8 cellular contexts compared by ENCODE assay signal in genomic region chr12:111840831-111841230, GRCh38. TPM values are rescaled to one million over a fixed set of nuclear protein-coding genes. Genes with fewer than 3 reads are reported as not detected.
DNase-seq lines count a peak whose midpoint lies in the region; ATAC-seq and TF ChIP-seq lines count a peak whose summit lies in the region.

No MANE protein-coding gene starts in this region.

- H3K27me3 ChIP-seq in GM23338 (ENCODE audit: insufficient read depth) (no peaks in the 10 kb centered on the region), SJCRH30 (no peaks in the 10 kb centered on the region), gastrocnemius medialis (no peaks in the 10 kb centered on the region)

- H3K9me2 ChIP-seq in GM23338 (ENCODE audit: insufficient read depth): no peaks in the 10 kb centered on the region

- H3K36me3 ChIP-seq in GM23338 (ENCODE audit: insufficient read depth) (peaks cover 10% of the 10 kb centered on the region), SJCRH30 (peaks cover 6% of the 10 kb centered on the region; the same call in 1 of the 2 replicates), gastrocnemius medialis (peaks cover 0 to 11% of the 10 kb centered on the region in 2 donors)

- H3K9me3 ChIP-seq in SJCRH30 (replicated peaks) (no peaks in the 10 kb centered on the region), gastrocnemius medialis (no peaks in the 10 kb centered on the region)

- no peak overlapping the region for H2AFZ ChIP-seq in GM23338

- H3K4me1 ChIP-seq in GM23338 (ENCODE audit: insufficient read depth) (peaks cover 20% of the 10 kb centered on the region), SJCRH30 (peaks cover 2% of the 10 kb centered on the region), gastrocnemius medialis (peaks cover 31 to 41% of the 10 kb centered on the region in 2 donors)

- H3K27me3 Mint-ChIP-seq in GM23338 (ENCODE audit: insufficient read depth, low read depth, poor library complexity): peaks cover 22% of the 10 kb centered on the region

- intact Hi-C loops in gastrocnemius medialis (cut with DNase I; ENCODE audit: low total_unique reads): loop anchor here (5.0 kb wide), 1 partner anchor 171 kb away; the partner anchor contains the start of genes ERP29 and TMEM116

- in situ Hi-C loops in gastrocnemius medialis (cut with MboI; ENCODE audit: low sequenced_read_pairs in 4 of 4): no loop called here

- peak overlapping the region; percentile 95 for H3K27ac ChIP-seq in GM23338 (ENCODE audit: low read depth)
- peak overlapping the region; percentile 80; the same call in 1 of the 2 replicates for H3K27ac ChIP-seq in SJCRH30
- peak overlapping the region; percentile 82 to 96 (median 90) for H3K27ac ChIP-seq in gastrocnemius medialis

- no peak for TF ChIP-seq POLR2A in gastrocnemius medialis (IDR thresholded peaks at IDR 0.05)

- H3K4me3 Mint-ChIP-seq in GM23338: peak overlapping the region; percentile 96

- H3K4me2 ChIP-seq in GM23338: peak overlapping the region; percentile 98

- DNase-seq in GM23338 (ENCODE audit: low spot score) (no peak), SJCRH30 (no peak), fibroblast of pulmonary artery (ENCODE audit: low read depth) (no peak), gastrocnemius medialis (no peak), foreskin melanocyte (no peak), RPMI8226 (no peak), kidney glomerular epithelial cell (lab: John Stamatoyannopoulos, UW) (no peak)
- no peak for DNase-seq in stimulated activated CD4-positive, alpha-beta T cell treated with anti-CD3 and anti-CD28 coated beads, Interleukin-12 subunit alpha, Interleukin-12 subunit beta, amount 100 ng/mL, for 4 hours

- peaks cover 22% of the 10 kb centered on the region for H4K20me1 ChIP-seq in GM23338 (replicated peaks; ENCODE audit: insufficient read depth)

- H3K79me2 ChIP-seq in GM23338 (replicated peaks; ENCODE audit: insufficient read depth): peaks cover 64% of the 10 kb centered on the region

- TF ChIP-seq CTCF in GM23338 (conservative IDR thresholded peaks at IDR 0.05; ENCODE audit: low read depth in 2 of 2) (no peak), fibroblast of pulmonary artery (IDR thresholded peaks at IDR 0.05; ENCODE audit: low read length, missing control alignments) (no peak), gastrocnemius medialis (IDR thresholded peaks at IDR 0.05 in 4 of 5, conservative IDR thresholded peaks at IDR 0.05 in 1 of 5) (no peak)

- peaks cover 22% of the 10 kb centered on the region for H3K4me1 Mint-ChIP-seq in GM23338

- peaks cover 22% of the 10 kb centered on the region for H3F3A ChIP-seq in GM23338 (replicated peaks; ENCODE audit: low read depth)

- peak overlapping the region; percentile 91 for H3K4me3 ChIP-seq in GM23338
- peak overlapping the region; percentile 87 for H3K4me3 ChIP-seq in SJCRH30
- peak overlapping the region; percentile 93 for H3K4me3 ChIP-seq in fibroblast of pulmonary artery (replicated peaks; ENCODE audit: low read depth, low read length)
- peak overlapping the region; percentile 54 to 93 (median 84) for H3K4me3 ChIP-seq in gastrocnemius medialis

- peaks cover 9% of the 10 kb centered on the region; the same call in 2 of the 3 replicates for H3K9me3 Mint-ChIP-seq in GM23338

- H3K27ac Mint-ChIP-seq in GM23338: peak overlapping the region; percentile 100

- ATAC-seq in GM23338 (no peak), gastrocnemius medialis (no peak)

- H3K36me3 Mint-ChIP-seq in GM23338 (ENCODE audit: low read depth): peaks cover 46% of the 10 kb centered on the region

TF ChIP-seq in GM23338, 12 proteins besides CTCF, POLR2A, EP300 and RAD21 (continues in another document):
- TF ChIP-seq EZH2 (IDR thresholded peaks at IDR 0.05; ENCODE audit: low read depth, unreplicated experiment) (no peak), CREB1 (CRISPR knock-in tag; IDR thresholded peaks at IDR 0.05; ENCODE audit: low read depth) (no peak), POLR2AphosphoS5 (IDR thresholded peaks at IDR 0.05; ENCODE audit: low read depth) (no peak), NANOG (IDR thresholded peaks at IDR 0.05; ENCODE audit: borderline replicate concordance) (no peak), ZNF331 (CRISPR knock-in tag; IDR thresholded peaks at IDR 0.05; ENCODE audit: low read depth) (no peak), ZNF462 (CRISPR knock-in tag; IDR thresholded peaks at IDR 0.05) (no peak), STAT1 (IDR thresholded peaks at IDR 0.05; ENCODE audit: unreplicated experiment) (no peak), JUNB (IDR thresholded peaks at IDR 0.05; ENCODE audit: unreplicated experiment) (no peak), ETS1 (IDR thresholded peaks at IDR 0.05) (no peak)

RNA-seq across cellular contexts. Expression of gene MAPKAPK5, which starts 1.2 kb away (rescaled TPM):
- total RNA-seq in GM23338 (2014; rRNA removed; shearing (Covaris generic)): 77.0 and 107 TPM in 2 replicates
- 39.6 and 41.5 TPM in 2 replicates for polyA plus RNA-seq in GM23338 (2016; fragmentation: Nextera tagmentation; extraction: Ambion mirVana)
- 43.3 and 50.3 TPM in 2 replicates for total RNA-seq in SJCRH30 (2014; rRNA removed; shearing (Covaris generic))
- 10 to 100 TPM; 32.3 to 57.8 (median 48.0) TPM for total RNA-seq in gastrocnemius medialis
